Comparison of ENCODE assay signal across 22 cellular contexts in genomic region chr20:60579941-60580515, GRCh38.
"Had no signal": no experiment of that assay in that cellular context is flagged by ENCODE, and none has a peak within 500 bp of the region (broad histone marks: within the 10 kb centered on the region; RNA-seq: fewer than 3 reads in every experiment).

No MANE protein-coding gene starts in this region.

- H3K27ac ChIP-seq: foreskin keratinocyte, neutrophil, ovary, prostate gland, upper lobe of left lung, VCaP had no signal

- H3K27me3 Mint-ChIP-seq: activated CD8-positive, alpha-beta memory T cell treated with anti-CD3 and anti-CD28 coated beads, Interleukin-2, amount 10 ng/mL, durations not matched to agents 7 days and 5 days; activated CD8-positive, alpha-beta T cell treated with anti-CD3 and anti-CD28 coated beads for 36 hours; activated naive CD8-positive, alpha-beta T cell treated with anti-CD3 and anti-CD28 coated beads, Interleukin-2, amount 50 U/mL, for 24 hours had no signal

- H3K36me3 ChIP-seq: neutrophil, ovary, prostate gland, upper lobe of left lung had no signal

- DNase-seq: activated CD4-positive, alpha-beta T cell treated with anti-CD3 and anti-CD28 coated beads, Interleukin-2, amount 10 ng/mL, durations not matched to agents 7 days and 5 days; activated CD4-positive, CD25-positive, alpha-beta regulatory T cell treated with anti-CD3 and anti-CD28 coated beads, Interleukin-2, amount 50 U/mL, for 72 hours; activated CD8-positive, alpha-beta memory T cell treated with anti-CD3 and anti-CD28 coated beads, Interleukin-2, amount 10 ng/mL, durations not matched to agents 7 days and 5 days; activated CD8-positive, alpha-beta T cell treated with anti-CD3 and anti-CD28 coated beads for 36 hours; activated gamma-delta T cell; activated naive CD4-positive, alpha-beta T cell treated with anti-CD3 and anti-CD28 coated beads, Interleukin-2, amount 50 U/mL, for 16 hours; activated naive CD8-positive, alpha-beta T cell treated with anti-CD3 and anti-CD28 coated beads, Interleukin-2, amount 50 U/mL, for 24 hours; activated T-cell treated with anti-CD3 and anti-CD28 coated beads for 4 hours; dermis blood vessel endothelial cell; effector CD8-positive, alpha-beta T cell; left colon; naive thymus-derived CD4-positive, alpha-beta T cell; ovary; stimulated activated CD4-positive, alpha-beta T cell treated with anti-CD3 and anti-CD28 coated beads, Interleukin-2, amount 100 ng/mL, for 48 hours; stimulated activated CD8-positive, alpha-beta memory T cell treated with anti-CD3 and anti-CD28 coated beads, Interleukin-4, amount 100 ng/mL, for 48 hours; stimulated activated naive CD4-positive, alpha-beta T cell; upper lobe of left lung had no signal

- H3K9me3 Mint-ChIP-seq: activated CD4-positive, alpha-beta T cell treated with anti-CD3 and anti-CD28 coated beads, Interleukin-2, amount 10 ng/mL, durations not matched to agents 7 days and 5 days; activated CD8-positive, alpha-beta T cell treated with anti-CD3 and anti-CD28 coated beads for 36 hours; activated naive CD8-positive, alpha-beta T cell treated with anti-CD3 and anti-CD28 coated beads, Interleukin-2, amount 50 U/mL, for 24 hours; activated T-helper 1 cell treated with anti-CD3 and anti-CD28 coated beads, Interleukin-12 subunit alpha, Interleukin-12 subunit beta, Interleukin-2, Interleukin-4 antibody, amounts not matched to agents 30 ng/mL and 10 ng/mL and 1 ng/mL, durations not matched to agents 14 hours and 24 hours and 36 hours; naive thymus-derived CD4-positive, alpha-beta T cell had no signal

- H3K4me3 ChIP-seq: ovary, prostate gland, upper lobe of left lung had no signal

- H3K36me3 Mint-ChIP-seq: activated CD8-positive, alpha-beta memory T cell treated with anti-CD3 and anti-CD28 coated beads, Interleukin-2, amount 10 ng/mL, durations not matched to agents 7 days and 5 days; naive thymus-derived CD4-positive, alpha-beta T cell had no signal

- H3K4me3 Mint-ChIP-seq: activated CD4-positive, alpha-beta T cell treated with anti-CD3 and anti-CD28 coated beads, Interleukin-2, amount 10 ng/mL, durations not matched to agents 7 days and 5 days; activated CD8-positive, alpha-beta memory T cell treated with anti-CD3 and anti-CD28 coated beads, Interleukin-2, amount 10 ng/mL, durations not matched to agents 7 days and 5 days; activated CD8-positive, alpha-beta T cell treated with anti-CD3 and anti-CD28 coated beads for 36 hours; activated naive CD8-positive, alpha-beta T cell treated with anti-CD3 and anti-CD28 coated beads, Interleukin-2, amount 50 U/mL, for 24 hours; activated T-helper 1 cell treated with anti-CD3 and anti-CD28 coated beads, Interleukin-12 subunit alpha, Interleukin-12 subunit beta, Interleukin-2, Interleukin-4 antibody, amounts not matched to agents 30 ng/mL and 10 ng/mL and 1 ng/mL, durations not matched to agents 14 hours and 24 hours and 36 hours; naive thymus-derived CD4-positive, alpha-beta T cell had no signal

- H3K27me3 ChIP-seq: foreskin keratinocyte, ovary, upper lobe of left lung had no signal

- H3K4me1 Mint-ChIP-seq: activated CD4-positive, alpha-beta T cell treated with anti-CD3 and anti-CD28 coated beads, Interleukin-2, amount 10 ng/mL, durations not matched to agents 7 days and 5 days; activated CD8-positive, alpha-beta memory T cell treated with anti-CD3 and anti-CD28 coated beads, Interleukin-2, amount 10 ng/mL, durations not matched to agents 7 days and 5 days; activated naive CD8-positive, alpha-beta T cell treated with anti-CD3 and anti-CD28 coated beads, Interleukin-2, amount 50 U/mL, for 24 hours; naive thymus-derived CD4-positive, alpha-beta T cell had no signal

- H3K9me3 ChIP-seq: neutrophil, ovary, prostate gland, upper lobe of left lung had no signal

- H3K4me1 ChIP-seq: prostate gland, upper lobe of left lung had no signal

- H3K27ac Mint-ChIP-seq: activated CD4-positive, alpha-beta T cell treated with anti-CD3 and anti-CD28 coated beads, Interleukin-2, amount 10 ng/mL, durations not matched to agents 7 days and 5 days; activated CD8-positive, alpha-beta memory T cell treated with anti-CD3 and anti-CD28 coated beads, Interleukin-2, amount 10 ng/mL, durations not matched to agents 7 days and 5 days; activated CD8-positive, alpha-beta T cell treated with anti-CD3 and anti-CD28 coated beads for 36 hours; activated naive CD8-positive, alpha-beta T cell treated with anti-CD3 and anti-CD28 coated beads, Interleukin-2, amount 50 U/mL, for 24 hours; activated T-helper 1 cell treated with anti-CD3 and anti-CD28 coated beads, Interleukin-12 subunit alpha, Interleukin-12 subunit beta, Interleukin-2, Interleukin-4 antibody, amounts not matched to agents 30 ng/mL and 10 ng/mL and 1 ng/mL, durations not matched to agents 14 hours and 24 hours and 36 hours; naive thymus-derived CD4-positive, alpha-beta T cell had no signal
